In genomic region chr10:72679838-72680241, GRCh38 we compare ENCODE assay signal across 24 cellular contexts.
"Had no signal": no experiment of that assay in that cellular context is flagged by ENCODE, and none has a peak within 500 bp of the region (broad histone marks: within the 10 kb centered on the region; RNA-seq: fewer than 3 reads in every experiment).

No MANE protein-coding gene starts in this region.

- ATAC-seq: activated CD8-positive, alpha-beta T cell treated with anti-CD3 and anti-CD28 coated beads, Interleukin-2, amount 10 ng/mL, durations not matched to agents 7 days and 5 days; body of pancreas; foreskin keratinocyte; left lung; naive thymus-derived CD4-positive, alpha-beta T cell; T-cell had no signal

- H3K27ac Mint-ChIP-seq: activated CD4-positive, alpha-beta T cell treated with anti-CD3 and anti-CD28 coated beads, Interleukin-2, amount 10 ng/mL, durations not matched to agents 7 days and 5 days; activated CD8-positive, alpha-beta T cell treated with anti-CD3 and anti-CD28 coated beads, Interleukin-2, amount 10 ng/mL, durations not matched to agents 7 days and 5 days; activated naive CD4-positive, alpha-beta T cell treated with anti-CD3 and anti-CD28 coated beads for 36 hours; activated T-cell treated with anti-CD3 and anti-CD28 coated beads, Interleukin-2, amount 50 U/mL, for 24 hours; endodermal cell; mesothelial cell of epicardium; naive thymus-derived CD4-positive, alpha-beta T cell; stimulated activated naive CD8-positive, alpha-beta T cell treated with anti-CD3 and anti-CD28 coated beads, Interleukin-15, Interleukin-2, amounts not matched to agents 100 ng/mL and 50 ng/mL, for 24 hours; T-cell; type B pancreatic cell had no signal

- H3K36me3 Mint-ChIP-seq: mesothelial cell of epicardium, T-cell, type B pancreatic cell had no signal

- H3K9me3 Mint-ChIP-seq: activated CD4-positive, alpha-beta T cell treated with anti-CD3 and anti-CD28 coated beads, Interleukin-2, amount 10 ng/mL, durations not matched to agents 7 days and 5 days; activated naive CD4-positive, alpha-beta T cell treated with anti-CD3 and anti-CD28 coated beads for 36 hours; activated T-cell treated with anti-CD3 and anti-CD28 coated beads, Interleukin-2, amount 50 U/mL, for 24 hours; endodermal cell; naive thymus-derived CD4-positive, alpha-beta T cell; stimulated activated naive CD8-positive, alpha-beta T cell treated with anti-CD3 and anti-CD28 coated beads, Interleukin-15, Interleukin-2, amounts not matched to agents 100 ng/mL and 50 ng/mL, for 24 hours; T-cell; type B pancreatic cell had no signal

- H3K4me3 Mint-ChIP-seq: activated CD4-positive, alpha-beta T cell treated with anti-CD3 and anti-CD28 coated beads, Interleukin-2, amount 10 ng/mL, durations not matched to agents 7 days and 5 days; activated CD8-positive, alpha-beta T cell treated with anti-CD3 and anti-CD28 coated beads, Interleukin-2, amount 10 ng/mL, durations not matched to agents 7 days and 5 days; activated naive CD4-positive, alpha-beta T cell treated with anti-CD3 and anti-CD28 coated beads for 36 hours; activated T-cell treated with anti-CD3 and anti-CD28 coated beads, Interleukin-2, amount 50 U/mL, for 24 hours; endodermal cell; mesothelial cell of epicardium; naive thymus-derived CD4-positive, alpha-beta T cell; stimulated activated naive CD8-positive, alpha-beta T cell treated with anti-CD3 and anti-CD28 coated beads, Interleukin-15, Interleukin-2, amounts not matched to agents 100 ng/mL and 50 ng/mL, for 24 hours; T-cell; type B pancreatic cell had no signal

- H3K27me3 Mint-ChIP-seq: activated CD4-positive, alpha-beta T cell treated with anti-CD3 and anti-CD28 coated beads, Interleukin-2, amount 10 ng/mL, durations not matched to agents 7 days and 5 days; activated T-cell treated with anti-CD3 and anti-CD28 coated beads, Interleukin-2, amount 50 U/mL, for 24 hours; stimulated activated naive CD8-positive, alpha-beta T cell treated with anti-CD3 and anti-CD28 coated beads, Interleukin-15, Interleukin-2, amounts not matched to agents 100 ng/mL and 50 ng/mL, for 24 hours; T-cell; type B pancreatic cell had no signal

- H3K27ac ChIP-seq: body of pancreas, dorsolateral prefrontal cortex, epithelial cell of prostate, foreskin keratinocyte, left lung, prostate gland, skin epidermis had no signal

- H3K4me1 ChIP-seq: body of pancreas, prostate gland had no signal

- DNase-seq: activated CD4-positive, alpha-beta T cell treated with anti-CD3 and anti-CD28 coated beads, Interleukin-2, amount 10 ng/mL, durations not matched to agents 7 days and 5 days; activated CD8-positive, alpha-beta T cell treated with anti-CD3 and anti-CD28 coated beads, Interleukin-2, amount 10 ng/mL, durations not matched to agents 7 days and 5 days; activated naive CD4-positive, alpha-beta T cell treated with anti-CD3 and anti-CD28 coated beads for 36 hours; activated T-cell treated with anti-CD3 and anti-CD28 coated beads, Interleukin-2, amount 50 U/mL, for 24 hours; body of pancreas; dorsolateral prefrontal cortex; endodermal cell; foreskin keratinocyte; glutamatergic neuron; hypothalamus; left lung; naive thymus-derived CD4-positive, alpha-beta T cell; right cardiac atrium; stimulated activated CD4-positive, alpha-beta T cell treated with anti-CD3 and anti-CD28 coated beads, Interleukin-15, amount 100 ng/mL, for 24 hours; stimulated activated CD4-positive, alpha-beta T cell treated with anti-CD3 and anti-CD28 coated beads, Interleukin-2, amount 100 ng/mL, for 48 hours; T-cell; T-helper 9 cell had no signal

- H3K9me3 ChIP-seq: body of pancreas, left lung, prostate gland had no signal

- FAIRE-seq: keratinocyte had no signal

- H3K4me1 Mint-ChIP-seq: endodermal cell had no signal

- H3K27me3 ChIP-seq: body of pancreas, dorsolateral prefrontal cortex, foreskin keratinocyte, left lung had no signal
